9 cellular contexts compared by ENCODE assay signal in the genomic region with DNA sequence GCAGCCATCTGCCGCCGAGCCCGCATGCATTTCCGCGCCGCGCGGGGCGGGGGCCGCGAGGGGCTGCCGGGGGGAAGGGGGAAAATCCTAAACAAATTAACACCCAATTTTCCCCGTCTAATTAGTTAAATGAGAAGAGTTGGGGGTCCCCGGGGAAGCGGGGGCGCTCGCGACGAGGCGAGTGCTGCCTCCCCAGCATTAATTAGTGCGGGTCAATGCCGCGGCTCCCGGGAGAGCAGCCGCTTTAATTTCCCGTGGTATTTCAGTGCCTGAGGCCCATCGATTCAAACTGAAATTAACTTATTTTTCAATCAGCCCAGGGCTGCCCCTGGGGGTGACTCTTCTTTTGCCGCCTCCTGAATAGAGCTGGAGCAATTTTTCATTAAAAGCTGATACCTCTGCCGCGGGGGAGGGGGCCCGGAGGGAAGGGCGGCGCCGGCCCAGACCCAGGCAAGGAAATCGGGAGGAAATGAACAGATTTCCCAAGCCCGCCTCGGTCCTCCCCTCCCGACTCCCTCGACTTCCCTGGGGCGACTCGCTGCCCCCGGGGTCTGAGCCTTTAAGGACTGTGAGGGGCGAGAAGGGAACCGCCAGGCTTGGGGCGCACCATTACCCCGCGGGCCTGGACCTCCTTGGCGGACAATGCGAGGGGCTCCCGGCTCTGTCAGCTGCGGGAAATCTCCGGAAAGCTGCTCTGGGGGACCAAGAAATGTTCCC. TPM values are rescaled to one million over a fixed set of nuclear protein-coding genes. Genes with fewer than 3 reads are reported as not detected.
A peak's percentile ranks its signal among the peaks of the same experiment; 100 is the strongest.
DNase-seq lines count a peak whose midpoint lies in the region; ATAC-seq and TF ChIP-seq lines count a peak whose summit lies in the region.
"Had no signal": no experiment of that assay in that cellular context is flagged by ENCODE, and none has a peak within 500 bp of the region (broad histone marks: within the 10 kb centered on the region; RNA-seq: fewer than 3 reads in every experiment).

No MANE protein-coding gene starts in this region.

- H3K4me3 ChIP-seq in Panc1 (ENCODE audit: low read depth in 2 of 2, low read length in 2 of 2): peak overlapping the region; percentile 41 to 59
- peak overlapping the region; percentile 36 to 81 (median 54) for H3K4me3 ChIP-seq in esophagus squamous epithelium
- peak overlapping the region; percentile 41 for H3K4me3 ChIP-seq in ovary

- TF ChIP-seq EP300 in ovary (IDR thresholded peaks at IDR 0.05): no peak

- H3K27ac ChIP-seq in Panc1 (ENCODE audit: low read length) (no peak overlapping the region), esophagus squamous epithelium (peak overlapping the region in 1 of 4 donors; percentile 5), ovary (no peak overlapping the region)

- H3K4me1 ChIP-seq in Panc1 (ENCODE audit: control insufficient read depth, insufficient read depth, low read length): no peaks in the 10 kb centered on the region
- H3K4me1 ChIP-seq in esophagus squamous epithelium: peaks cover 0 to 42% (median 23%) of the 10 kb centered on the region in 3 donors
- peaks cover 1% of the 10 kb centered on the region for H3K4me1 ChIP-seq in ovary (ENCODE audit: insufficient read depth)

- CTCF ChIA-PET in Panc1 (lab: Charles Lee): interaction anchor here (0.7 kb wide), 1 partner anchor 193 kb away, joined by 6 read pairs; no protein-coding TSS in a partner anchor

- WGBS in esophagus squamous epithelium, 2 donors: 0 to 4% methylated on average over 15 to 36 of the region's 52 CpGs
- 3 to 4% (median 4%) methylated on average over 50 to 52 of the region's 52 CpGs for WGBS in ovary, 3 donors

- TF ChIP-seq POLR2A in esophagus squamous epithelium (IDR thresholded peaks at IDR 0.05) (no peak), ovary (IDR thresholded peaks at IDR 0.05) (no peak)

- in situ Hi-C loops in Panc1 (cut with HindIII; ENCODE audit: low pct_unique_long_range_greater_than_20kb, low sequenced_read_pairs): no loop called here

- DNase-seq in D341Med (ENCODE audit: low spot score): peak; percentile 84
- DNase-seq in Panc1 (ENCODE audit: low read depth, low spot score): no peak
- DNase-seq in esophagus squamous epithelium (lab: John Stamatoyannopoulos, UW): no peak
- DNase-seq in ovary: no peak
- no peak for DNase-seq in NCI-H2029 treated with DMSO at 0.1 percent for 48 hours (lab: John Stamatoyannopoulos, UW)
- no peak for DNase-seq in NCI-H524 (lab: John Stamatoyannopoulos, UW)
- no peak for DNase-seq in cerebellar nuclear complex (lab: John Stamatoyannopoulos, UW)

- intact Hi-C loops in Panc1 (cut with micrococcal nuclease; ENCODE audit: unreplicated experiment) (no loop called here), esophagus squamous epithelium (cut with DNase I) (no loop called here), ovary (cut with DNase I) (no loop called here)

- H3K9me3 ChIP-seq in Panc1 (ENCODE audit: control insufficient read depth, insufficient read depth, low read depth, low read length) (no peaks in the 10 kb centered on the region), esophagus squamous epithelium (no peaks in the 10 kb centered on the region), ovary (no peaks in the 10 kb centered on the region)

- ATAC-seq in Panc1: no peak
- no peak for ATAC-seq in GM21367 (IDR thresholded peaks at IDR 0.05; ENCODE audit: unreplicated experiment)

- H3K36me3 ChIP-seq in Panc1 (ENCODE audit: control insufficient read depth, insufficient read depth, low read length) (no peaks in the 10 kb centered on the region), esophagus squamous epithelium (no peaks in the 10 kb centered on the region), ovary (no peaks in the 10 kb centered on the region)

- no TSS peak for BruUV-seq in Panc1 (replicated peaks; lab: Mats Ljungman, UMichigan)

- POLR2A ChIA-PET in Panc1 (lab: Charles Lee): no interaction called here

- H3K27me3 ChIP-seq in Panc1 (ENCODE audit: control insufficient read depth, insufficient read depth, low read length): no peaks in the 10 kb centered on the region
- H3K27me3 ChIP-seq in esophagus squamous epithelium: peaks cover 0 to 23% (median 0%) of the 10 kb centered on the region in 4 donors
- H3K27me3 ChIP-seq in ovary: no peaks in the 10 kb centered on the region

- TF ChIP-seq CTCF in Panc1 (IDR thresholded peaks at IDR 0.05) (no peak), esophagus squamous epithelium (IDR thresholded peaks at IDR 0.05) (no peak), ovary (IDR thresholded peaks at IDR 0.05) (no peak)

RNA-seq across cellular contexts. Expression of gene VSX2, which starts 18.9 kb away (rescaled TPM):
- not detected for total RNA-seq in Panc1 (2021; ENCODE audit: unreplicated experiment)
- polyA plus RNA-seq in Panc1 (2012; ENCODE audit: insufficient read length): not detected
- total RNA-seq in esophagus squamous epithelium: not detected
- total RNA-seq in ovary: not detected
- not detected for polyA plus RNA-seq in ovary
- total RNA-seq: subcutaneous adipose tissue had no signal

RNA-seq across cellular contexts. Expression of gene ABCD4, which starts 44.6 kb away (rescaled TPM):
- 24.4 TPM for total RNA-seq in Panc1 (2021; ENCODE audit: unreplicated experiment)
- polyA plus RNA-seq in Panc1 (2012; ENCODE audit: insufficient read length): 27.6 TPM
- 10 to 100 TPM; 20.7 to 32.2 (median 23.2) TPM for total RNA-seq in esophagus squamous epithelium
- 10 to 100 TPM; 42.2 to 54.4 (median 45.8) TPM for total RNA-seq in ovary
- polyA plus RNA-seq in ovary: 10 to 100 TPM; 33.5 to 50.5 TPM
